12 cellular contexts compared by ENCODE assay signal in the genomic region with DNA sequence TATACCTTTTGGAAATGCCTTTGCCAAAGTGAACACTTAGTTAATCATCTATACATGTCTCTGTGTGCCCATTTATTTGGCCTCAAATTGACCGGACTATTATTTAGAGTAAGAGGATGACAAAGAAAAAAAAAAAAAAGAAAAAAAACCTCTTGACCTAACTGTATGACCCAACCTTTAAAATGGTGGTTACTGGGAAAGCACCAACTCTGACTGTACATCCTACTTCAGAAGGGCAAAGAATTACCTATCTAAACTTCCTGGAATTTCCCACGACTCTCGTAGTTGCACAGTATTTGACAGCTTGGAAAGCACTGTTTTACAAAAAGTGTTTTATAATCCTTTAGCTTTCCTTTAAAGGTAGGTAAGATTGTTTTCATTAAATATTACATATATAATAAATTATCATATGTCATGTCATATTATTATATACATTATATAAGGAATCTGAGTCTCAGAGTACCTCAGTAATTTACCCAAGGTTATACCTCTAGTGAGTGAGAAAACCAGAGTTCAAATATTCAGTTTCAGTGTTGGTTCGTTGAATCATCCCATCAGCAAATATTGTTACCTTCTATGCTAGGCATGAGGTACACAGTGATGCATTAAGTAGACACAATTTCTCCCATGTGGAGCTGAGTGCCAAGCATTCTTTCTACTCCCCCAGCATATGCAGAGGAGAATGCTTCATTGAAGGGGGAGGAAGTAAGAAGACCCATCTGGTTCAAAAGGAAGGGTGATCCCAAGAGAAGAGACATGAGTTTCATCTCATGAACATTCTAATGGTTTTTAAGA. TPM values are rescaled to one million over a fixed set of nuclear protein-coding genes. Genes with fewer than 3 reads are reported as not detected.
DNase-seq lines count a peak whose midpoint lies in the region; ATAC-seq, FAIRE-seq and TF ChIP-seq lines count a peak whose summit lies in the region.
"Had no signal": no experiment of that assay in that cellular context is flagged by ENCODE, and none has a peak within 500 bp of the region (broad histone marks: within the 10 kb centered on the region; RNA-seq: fewer than 3 reads in every experiment).

No MANE protein-coding gene starts in this region.

- POLR2A ChIA-PET in activated CD8-positive, alpha-beta T cell treated with anti-CD3 and anti-CD28 coated beads, Interleukin-2, amount 10 ng/mL, durations not matched to agents 7 days and 5 days (lab: Charles Lee) = interaction anchor here (5.2 kb wide), 1 partner anchor 44 kb away, joined by 77 read pairs; no protein-coding TSS in a partner anchor

- peak overlapping the region; percentile 47 for H3K4me3 Mint-ChIP-seq in activated CD8-positive, alpha-beta T cell treated with anti-CD3 and anti-CD28 coated beads, Interleukin-2, amount 10 ng/mL, durations not matched to agents 7 days and 5 days
- H3K4me3 Mint-ChIP-seq in naive B cell = peak overlapping the region in 7 of 8 donors; percentile 10 to 75 (median 31)
- H3K4me3 Mint-ChIP-seq: neural crest cell had no signal

- H3K9me3 Mint-ChIP-seq in activated CD8-positive, alpha-beta T cell treated with anti-CD3 and anti-CD28 coated beads, Interleukin-2, amount 10 ng/mL, durations not matched to agents 7 days and 5 days (ENCODE audit: insufficient read depth) = peaks cover 5% of the 10 kb centered on the region
- H3K9me3 Mint-ChIP-seq in naive B cell = peaks cover 0 to 5% (median 0%) of the 10 kb centered on the region in 7 donors
- H3K9me3 Mint-ChIP-seq: neural crest cell had no signal

- H3K27ac Mint-ChIP-seq in activated CD8-positive, alpha-beta T cell treated with anti-CD3 and anti-CD28 coated beads, Interleukin-2, amount 10 ng/mL, durations not matched to agents 7 days and 5 days = peak overlapping the region; percentile 81
- peak overlapping the region; percentile 11 to 97 (median 38) for H3K27ac Mint-ChIP-seq in naive B cell

- ATAC-seq in GM21619 (IDR thresholded peaks at IDR 0.05; ENCODE audit: unreplicated experiment) (peak; percentile 27), naive B cell (ENCODE audit: low read depth in 2 of 2) (peak; percentile 31 to 52)
- no peak for ATAC-seq in activated CD8-positive, alpha-beta T cell treated with anti-CD3 and anti-CD28 coated beads, Interleukin-2, amount 10 ng/mL, durations not matched to agents 7 days and 5 days

- TF ChIP-seq POLR2A in H54 (IDR thresholded peaks at IDR 0.05; ENCODE audit: low read depth, low read length) = no peak

- DNase-seq in ELR (ENCODE audit: low read depth) (peak; percentile 76), naive B cell (no peak), NCI-H524 treated with DMSO at 0.1 percent for 48 hours (lab: John Stamatoyannopoulos, UW) (no peak), H54 (ENCODE audit: insufficient read length, low spot score) (no peak), cortex of kidney (lab: John Stamatoyannopoulos, UW) (no peak), COR-L47 (lab: John Stamatoyannopoulos, UW) (no peak)
- no peak for DNase-seq in activated CD8-positive, alpha-beta T cell treated with anti-CD3 and anti-CD28 coated beads, Interleukin-2, amount 10 ng/mL, durations not matched to agents 7 days and 5 days
- DNase-seq: erythroblast, NCI-H1930 had no signal

- FAIRE-seq in H54 (lab: Jason Lieb, UNC) = no peak

- H3K36me3 Mint-ChIP-seq in activated CD8-positive, alpha-beta T cell treated with anti-CD3 and anti-CD28 coated beads, Interleukin-2, amount 10 ng/mL, durations not matched to agents 7 days and 5 days (ENCODE audit: low read depth) = peaks cover 25% of the 10 kb centered on the region
- peaks cover 0 to 20% of the 10 kb centered on the region in 2 donors for H3K36me3 Mint-ChIP-seq in naive B cell

- peaks cover 49% of the 10 kb centered on the region for H3K4me1 Mint-ChIP-seq in activated CD8-positive, alpha-beta T cell treated with anti-CD3 and anti-CD28 coated beads, Interleukin-2, amount 10 ng/mL, durations not matched to agents 7 days and 5 days (ENCODE audit: low read depth)
- peaks cover 44 to 56% (median 52%) of the 10 kb centered on the region in 3 donors for H3K4me1 Mint-ChIP-seq in naive B cell
- H3K4me1 Mint-ChIP-seq: neural crest cell had no signal

- CTCF ChIA-PET in activated CD8-positive, alpha-beta T cell treated with anti-CD3 and anti-CD28 coated beads, Interleukin-2, amount 10 ng/mL, durations not matched to agents 7 days and 5 days (lab: Charles Lee) = interaction anchor here (1.0 kb wide), 1 partner anchor 42 kb away, joined by 3 read pairs; no protein-coding TSS in a partner anchor

- H3K27me3 Mint-ChIP-seq in activated CD8-positive, alpha-beta T cell treated with anti-CD3 and anti-CD28 coated beads, Interleukin-2, amount 10 ng/mL, durations not matched to agents 7 days and 5 days (ENCODE audit: low read depth) = no peaks in the 10 kb centered on the region
- no peaks in the 10 kb centered on the region for H3K27me3 Mint-ChIP-seq in naive B cell

RNA-seq across cellular contexts. Expression of gene BCL2A1, which starts 5.0 kb away (rescaled TPM):
- 10 to 100 TPM; 23.1 to 26.3 TPM for total RNA-seq in activated CD8-positive, alpha-beta T cell treated with anti-CD3 and anti-CD28 coated beads, Interleukin-2, amount 10 ng/mL, durations not matched to agents 7 days and 5 days
- polyA plus RNA-seq in naive B cell (ENCODE audit: low read depth in 6 of 6) = 10 to 100 TPM; 30.9 to 58.4 (median 44.4) TPM
- total RNA-seq: ascending aorta, neural crest cell had no signal
